ENCODE assay signal across 8 cellular contexts in the genomic region with DNA sequence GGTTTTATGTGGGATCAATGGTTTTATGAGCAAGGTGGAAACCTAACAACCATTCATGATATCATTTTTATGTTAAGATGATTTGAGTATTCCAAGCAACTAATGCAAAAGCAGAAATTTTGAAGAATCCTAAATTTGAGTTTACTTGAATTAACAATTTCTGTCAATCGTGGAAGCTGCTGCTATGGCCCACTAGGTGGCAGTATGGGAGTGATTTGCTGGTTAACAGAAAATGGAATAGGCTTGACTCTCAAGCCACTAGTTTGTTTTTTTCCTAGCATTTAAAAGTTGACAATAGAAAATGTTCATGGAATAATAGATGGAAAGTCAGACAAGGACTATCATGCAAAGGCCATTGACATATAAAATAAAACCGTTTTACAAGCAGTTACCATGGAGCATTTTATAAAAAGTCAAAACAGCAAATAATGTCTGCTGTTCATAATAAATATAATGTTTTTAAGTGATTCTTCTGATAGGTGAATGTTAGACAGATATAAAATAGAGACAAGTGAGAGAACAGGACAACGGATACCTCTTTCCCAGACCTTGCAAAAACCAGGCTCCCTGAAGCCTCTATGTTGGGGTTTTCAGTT. TPM values are rescaled to one million over a fixed set of nuclear protein-coding genes. Genes with fewer than 3 reads are reported as not detected.
DNase-seq lines count a peak whose midpoint lies in the region; ATAC-seq and TF ChIP-seq lines count a peak whose summit lies in the region.

No MANE protein-coding gene starts in this region.

- H3K9me3 Mint-ChIP-seq in activated CD4-positive, alpha-beta T cell treated with anti-CD3 and anti-CD28 coated beads for 36 hours (ENCODE audit: low read depth), result no peaks in the 10 kb centered on the region

- peak; percentile 88 for TF ChIP-seq CTCF in AG09309 (IDR thresholded peaks at IDR 0.05; ENCODE audit: control insufficient read depth, insufficient read depth, low read depth, low read length, missing control alignments)
- TF ChIP-seq CTCF in GM13977 (IDR thresholded peaks at IDR 0.05; ENCODE audit: extremely low read depth, insufficient read depth, missing control alignments), result peak; percentile 89

- ATAC-seq in activated CD4-positive, alpha-beta T cell treated with anti-CD3 and anti-CD28 coated beads for 36 hours, result no peak
- ATAC-seq in HG02678 (IDR thresholded peaks at IDR 0.05; ENCODE audit: unreplicated experiment), result no peak

- H3K27ac Mint-ChIP-seq in activated CD4-positive, alpha-beta T cell treated with anti-CD3 and anti-CD28 coated beads for 36 hours, result no peak overlapping the region

- H3K4me3 Mint-ChIP-seq in activated CD4-positive, alpha-beta T cell treated with anti-CD3 and anti-CD28 coated beads for 36 hours, result no peak overlapping the region

- DNase-seq in AG09309 (ENCODE audit: low read depth), result peak; percentile 47
- DNase-seq in GM13977 (ENCODE audit: low spot score), result peak; percentile 21
- peak; percentile 49 for DNase-seq in NCI-H146 treated with DMSO at 0.1 percent for 48 hours (lab: John Stamatoyannopoulos, UW; ENCODE audit: unreplicated experiment)
- DNase-seq in activated CD4-positive, alpha-beta T cell treated with anti-CD3 and anti-CD28 coated beads for 36 hours, result peak; percentile 63
- DNase-seq in effector CD8-positive, alpha-beta T cell (lab: John Stamatoyannopoulos, UW), result peak; percentile 42
- peak; percentile 71 for DNase-seq in myocyte (ENCODE audit: low read depth)
- peak; percentile 90 for DNase-seq in superior temporal gyrus (ENCODE audit: extremely low spot score)

- in situ Hi-C loops in GM13977 (cut with MboI; ENCODE audit: low pct_unique_long_range_greater_than_20kb, low sequenced_read_pairs, unreplicated experiment), result loop anchor here (25.0 kb wide), 1 partner anchor 515 kb away; the partner anchor contains the start of gene SMLR1

- H3K27me3 Mint-ChIP-seq in activated CD4-positive, alpha-beta T cell treated with anti-CD3 and anti-CD28 coated beads for 36 hours, result no peaks in the 10 kb centered on the region

- CTCF ChIA-PET in activated CD4-positive, alpha-beta T cell treated with anti-CD3 and anti-CD28 coated beads for 36 hours (lab: Charles Lee), result interaction anchor here (0.8 to 3.5 kb wide), 13 partner anchors 8 to 563 kb away, joined by 3 to 35 read pairs (median 4); no protein-coding TSS in a partner anchor

- no peak overlapping the region for H3K4me3 ChIP-seq in AG09309 (ENCODE audit: control insufficient read depth, low read depth, low read length)

- no peaks in the 10 kb centered on the region for H3K4me1 Mint-ChIP-seq in activated CD4-positive, alpha-beta T cell treated with anti-CD3 and anti-CD28 coated beads for 36 hours

- H3K36me3 Mint-ChIP-seq in activated CD4-positive, alpha-beta T cell treated with anti-CD3 and anti-CD28 coated beads for 36 hours (ENCODE audit: low read depth), result no peaks in the 10 kb centered on the region

- POLR2A ChIA-PET in activated CD4-positive, alpha-beta T cell treated with anti-CD3 and anti-CD28 coated beads for 36 hours (lab: Charles Lee), result no interaction called here

- intact Hi-C loops in activated CD4-positive, alpha-beta T cell treated with anti-CD3 and anti-CD28 coated beads for 36 hours (cut with DNase I, micrococcal nuclease), result loop anchor here (1.0 to 10.0 kb wide), 7 partner anchors 376 to 792 kb away; no protein-coding TSS in a partner anchor

RNA-seq across cellular contexts. Expression of gene TMEM200A, which starts 43.0 kb away (rescaled TPM):
- total RNA-seq in activated CD4-positive, alpha-beta T cell treated with anti-CD3 and anti-CD28 coated beads for 36 hours, result under 1 TPM; 0.14 to 0.21 TPM
- total RNA-seq in myocyte, result 0.21 and 0.43 TPM in 2 replicates
- 1.0 TPM for polyA plus RNA-seq in myocyte (2012)

Comparison
In these comparisons a context has a peak if more than half of its experiments do, and no peak if none do; other contexts are left out.
1. DNase-seq: peak in every context shown above with its lines; median percentile 90 in superior temporal gyrus; 71 in myocyte; 63 in activated CD4-positive, alpha-beta T cell treated with anti-CD3 and anti-CD28 coated beads for 36 hours; 49 in NCI-H146 treated with DMSO at 0.1 percent for 48 hours; 47 in AG09309; 42 in effector CD8-positive, alpha-beta T cell; 21 in GM13977.